ENCODE assay signal across 27 cellular contexts in genomic region chr3:194543550-194543949, GRCh38.
"Had no signal": no experiment of that assay in that cellular context is flagged by ENCODE, and none has a peak within 500 bp of the region (broad histone marks: within the 10 kb centered on the region; RNA-seq: fewer than 3 reads in every experiment).

No MANE protein-coding gene starts in this region.

- DNase-seq: stimulated activated CD4-positive, alpha-beta T cell treated with anti-CD3 and anti-CD28 coated beads, Interleukin-2, amount 100 ng/mL, for 48 hours; stimulated activated CD4-positive, alpha-beta T cell treated with anti-CD3 and anti-CD28 coated beads, Interleukin-4, amount 100 ng/mL, for 1 hour; stimulated activated CD4-positive, alpha-beta T cell treated with anti-CD3 and anti-CD28 coated beads, Interleukin-4, amount 100 ng/mL, for 24 hours; stimulated activated CD4-positive, alpha-beta T cell treated with anti-CD3 and anti-CD28 coated beads, Interleukin-4, amount 100 ng/mL, for 4 hours; stimulated activated CD8-positive, alpha-beta memory T cell treated with anti-CD3 and anti-CD28 coated beads, Interleukin-4, amount 100 ng/mL, for 48 hours; stimulated activated naive B cell treated with anti-CD40 and anti-IgM and Interleukin-4, amounts not matched to agents 10 μg/mL and 1 μg/mL and 100 μg/mL, for 72 hours; stimulated activated naive CD4-positive, alpha-beta T cell; stimulated activated naive CD4-positive, alpha-beta T cell treated with Interleukin-2 at 50 U/mL for 16 hours; stimulated activated naive CD8-positive, alpha-beta T cell treated with anti-CD3 and anti-CD28 coated beads, Interleukin-15, amount 100 ng/mL, for 72 hours; stimulated activated naive CD8-positive, alpha-beta T cell treated with anti-CD3 and anti-CD28 coated beads, Interleukin-15, Interleukin-2, amounts not matched to agents 100 U/mL and 50 U/mL, for 24 hours; stomach; substantia nigra; testis; thyroid gland; tibial artery; transverse colon; trophoblast cell; upper lobe of left lung; upper lobe of right lung; uterus had no signal

- FAIRE-seq: urothelium cell line had no signal

- H3K27me3 ChIP-seq: stomach, suprapubic skin, testis, thyroid gland, tibial artery, tibial nerve, transverse colon, upper lobe of left lung, upper lobe of right lung, uterus, vagina had no signal

- ATAC-seq: stimulated activated effector memory CD8-positive, alpha-beta T cell treated with anti-CD3 and anti-CD28 coated beads, Interleukin-12 subunit alpha, Interleukin-12 subunit beta, amount 100 ng/mL, for 72 hours; stimulated activated memory B cell treated with anti-CD40 and anti-IgM and Interleukin-4, amounts not matched to agents 10 μg/mL and 1 μg/mL and 100 μg/mL, for 72 hours; stimulated activated naive B cell treated with anti-CD40 and anti-IgM and Interleukin-4, amounts not matched to agents 10 μg/mL and 1 μg/mL and 100 μg/mL, for 72 hours; stimulated activated naive CD8-positive, alpha-beta T cell treated with anti-CD3 and anti-CD28 coated beads, Interleukin-15, amount 100 ng/mL, for 72 hours; stimulated activated naive CD8-positive, alpha-beta T cell treated with anti-CD3 and anti-CD28 coated beads, Interleukin-15, Interleukin-2, amounts not matched to agents 100 U/mL and 50 U/mL, for 24 hours; upper lobe of right lung had no signal

- H3K4me3 ChIP-seq: stomach, suprapubic skin, testis, thoracic aorta, thyroid gland, tibial artery, tibial nerve, transverse colon, upper lobe of left lung, upper lobe of right lung, uterus, vagina had no signal

- H3K36me3 ChIP-seq: stomach, suprapubic skin, thoracic aorta, thyroid gland, tibial artery, tibial nerve, transverse colon, upper lobe of left lung, upper lobe of right lung, uterus, vagina had no signal

- H3K27ac ChIP-seq: stomach, suprapubic skin, testis, thoracic aorta, thyroid gland, tibial artery, tibial nerve, transverse colon, upper lobe of left lung, upper lobe of right lung, uterus, vagina had no signal

- H3K4me1 ChIP-seq: suprapubic skin, testis, transverse colon, upper lobe of left lung, upper lobe of right lung, uterus, vagina had no signal

- H3K9me3 ChIP-seq: stomach, suprapubic skin, testis, thoracic aorta, thyroid gland, tibial artery, tibial nerve, transverse colon, upper lobe of left lung, upper lobe of right lung, uterus, vagina had no signal
